Comparison of ENCODE assay signal across 28 cellular contexts in genomic region chr4:174236359-174236758, GRCh38.
"Had no signal": no experiment of that assay in that cellular context is flagged by ENCODE, and none has a peak within 500 bp of the region (broad histone marks: within the 10 kb centered on the region; RNA-seq: fewer than 3 reads in every experiment).

No MANE protein-coding gene starts in this region.

- H3K4me3 ChIP-seq: lower lobe of right lung, pancreas, prostate gland, sigmoid colon, smooth muscle cell, stomach, testis, thyroid gland, transverse colon, upper lobe of left lung, vagina had no signal

- H3K36me3 ChIP-seq: pancreas, prostate gland had no signal

- H3K9me3 ChIP-seq: lower lobe of right lung, pancreas, prostate gland, sigmoid colon, stomach, testis, thyroid gland, transverse colon, upper lobe of left lung, vagina had no signal

- DNase-seq: hypothalamus; immature natural killer cell; islet precursor cell; left ventricle myocardium superior; lower lobe of right lung; mammary epithelial cell; mesenchymal stem cell; naive thymus-derived CD8-positive, alpha-beta T cell; nucleus accumbens; pancreas; posterior cingulate gyrus; retina; right cardiac atrium; sigmoid colon; stimulated activated CD4-positive, alpha-beta T cell treated with anti-CD3 and anti-CD28 coated beads, Interleukin-1b, Interleukin-23, amount 100 ng/mL, for 48 hours; stimulated activated CD4-positive, alpha-beta T cell treated with anti-CD3 and anti-CD28 coated beads, Interleukin-2, amount 100 ng/mL, for 48 hours; stimulated activated CD4-positive, alpha-beta T cell treated with anti-CD3 and anti-CD28 coated beads, Interleukin-4, amount 100 ng/mL, for 4 hours; stimulated activated CD8-positive, alpha-beta memory T cell treated with anti-CD3 and anti-CD28 coated beads, Interleukin-4, amount 100 ng/mL, for 48 hours; stimulated activated naive CD8-positive, alpha-beta T cell treated with anti-CD3 and anti-CD28 coated beads, Interleukin-15, Interleukin-2, amounts not matched to agents 100 U/mL and 50 U/mL, for 24 hours; stomach; testis; thyroid gland; transverse colon; upper lobe of left lung had no signal

- ATAC-seq: left ventricle myocardium superior; lower lobe of right lung; naive thymus-derived CD8-positive, alpha-beta T cell; pancreas; right cardiac atrium; stimulated activated memory B cell treated with anti-CD40 and anti-IgM and Interleukin-4, amounts not matched to agents 10 μg/mL and 1 μg/mL and 100 μg/mL, for 72 hours; stimulated activated naive CD8-positive, alpha-beta T cell treated with anti-CD3 and anti-CD28 coated beads, Interleukin-15, Interleukin-2, amounts not matched to agents 100 U/mL and 50 U/mL, for 24 hours had no signal

- H3K27me3 ChIP-seq: pancreas, sigmoid colon, stomach, testis, thyroid gland, transverse colon, upper lobe of left lung, vagina had no signal

- H3K27ac ChIP-seq: lower lobe of right lung, pancreas, prostate gland, sigmoid colon, stomach, testis, thyroid gland, transverse colon, upper lobe of left lung, vagina had no signal

- H3K4me1 ChIP-seq: lower lobe of right lung, pancreas, prostate gland, stomach, testis, thyroid gland, transverse colon, upper lobe of left lung, vagina had no signal
